12 cellular contexts compared by ENCODE assay signal in the genomic region with DNA sequence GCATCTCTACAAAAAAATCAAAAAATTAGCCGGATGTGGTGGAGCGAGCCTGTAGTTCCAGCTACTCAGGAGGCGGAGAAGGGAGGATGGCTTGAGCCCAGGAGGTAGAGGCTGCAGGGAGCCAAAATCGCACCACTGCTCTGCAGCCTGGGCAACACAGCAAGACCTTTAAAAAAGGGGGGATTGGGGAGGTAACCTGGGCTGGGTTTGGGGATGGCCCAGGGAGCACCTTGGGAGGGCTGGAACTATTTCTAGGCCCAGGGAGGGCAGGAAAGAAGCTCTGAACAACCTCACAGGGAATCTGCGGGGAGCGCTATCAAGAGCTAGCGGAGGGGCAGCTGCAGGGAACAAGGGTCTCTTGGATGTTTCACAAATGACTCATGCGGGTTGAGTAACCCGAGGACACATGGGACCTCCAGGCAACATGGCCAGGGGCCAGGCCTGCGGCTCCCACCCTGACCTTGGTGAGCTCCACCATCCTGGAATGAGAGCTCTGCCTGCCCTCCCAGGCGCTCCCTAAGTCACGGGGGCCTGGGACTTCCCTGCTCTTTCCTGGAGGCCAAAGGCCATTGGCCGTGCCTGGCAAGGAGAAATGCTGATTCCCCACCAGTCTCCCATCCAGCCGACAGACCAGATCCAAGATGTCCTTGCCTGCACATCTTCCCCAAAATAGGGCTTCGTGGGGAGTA. TPM values are rescaled to one million over a fixed set of nuclear protein-coding genes. Genes with fewer than 3 reads are reported as not detected.
DNase-seq lines count a peak whose midpoint lies in the region; ATAC-seq and TF ChIP-seq lines count a peak whose summit lies in the region.
"Had no signal": no experiment of that assay in that cellular context is flagged by ENCODE, and none has a peak within 500 bp of the region (broad histone marks: within the 10 kb centered on the region; RNA-seq: fewer than 3 reads in every experiment).

No MANE protein-coding gene starts in this region.

- ATAC-seq in left cardiac atrium (peak; percentile 61 to 69), GM19395 (IDR thresholded peaks at IDR 0.05; ENCODE audit: unreplicated experiment) (no peak)
- no peak for ATAC-seq in effector memory CD8-positive, alpha-beta T cell (replicated peaks)
- ATAC-seq: T-helper 17 cell had no signal

- no peak overlapping the region for H4K91ac ChIP-seq in H9 (ENCODE audit: insufficient read length, low read depth, low read length)

- H3K56ac ChIP-seq in H9 (ENCODE audit: insufficient read length, low read depth, low read length), result no peak overlapping the region

- H3K79me2 ChIP-seq in H9 (ENCODE audit: insufficient read depth, low read length), result no peaks in the 10 kb centered on the region

- no peak overlapping the region for H3T11ph ChIP-seq in H9 (ENCODE audit: low read length)

- H2BK20ac ChIP-seq in H9 (ENCODE audit: low read depth, low read length, poor library complexity, severe bottlenecking), result no peak overlapping the region

- H3K36me3 Mint-ChIP-seq in H9 (ENCODE audit: insufficient read depth in 1 of 3, low read depth in 3 of 3), result no peaks in the 10 kb centered on the region
- H3K36me3 Mint-ChIP-seq in effector memory CD8-positive, alpha-beta T cell (ENCODE audit: insufficient read depth), result peaks cover 3% of the 10 kb centered on the region
- H3K36me3 Mint-ChIP-seq: immature natural killer cell had no signal

- no peak overlapping the region for H3K4ac ChIP-seq in H9 (ENCODE audit: low read depth, low read length)

- H3K14ac ChIP-seq in H9 (ENCODE audit: insufficient read depth, low read length), result no peak overlapping the region; the same call in 1 of the 2 replicates

- H3K4me2 ChIP-seq in H9 (ENCODE audit: insufficient read depth, insufficient read length, low read length), result no peak overlapping the region

- H2AFZ ChIP-seq in H9 (ENCODE audit: low read length), result no peak overlapping the region

- no peak for TF ChIP-seq CTCF in H9 (conservative IDR thresholded peaks at IDR 0.05)

- no peak overlapping the region for H3K18ac ChIP-seq in H9 (ENCODE audit: insufficient read length, low read depth, low read length)

- H3K4me1 ChIP-seq in H9 (ENCODE audit: insufficient read depth, low read length), result no peaks in the 10 kb centered on the region

- H3K9me3 Mint-ChIP-seq in H9, result no peaks in the 10 kb centered on the region
- no peaks in the 10 kb centered on the region for H3K9me3 Mint-ChIP-seq in effector memory CD8-positive, alpha-beta T cell
- H3K9me3 Mint-ChIP-seq: immature natural killer cell had no signal

- H3K23me2 ChIP-seq in H9 (ENCODE audit: insufficient read length, low read depth, low read length, poor library complexity, severe bottlenecking), result peaks cover 2% of the 10 kb centered on the region

- H2BK12ac ChIP-seq in H9 (ENCODE audit: insufficient read length, low read depth, low read length), result no peak overlapping the region

- H3K79me1 ChIP-seq in H9 (ENCODE audit: insufficient read depth, low read depth, low read length, poor library complexity, severe bottlenecking), result no peaks in the 10 kb centered on the region

- H3K4me1 Mint-ChIP-seq in H9, result peaks cover 12 to 22% of the 10 kb centered on the region in 2 experiments
- peaks cover 0 to 3% of the 10 kb centered on the region in 2 donors for H3K4me1 Mint-ChIP-seq in effector memory CD8-positive, alpha-beta T cell (ENCODE audit: low read depth in 2 of 2)
- H3K4me1 Mint-ChIP-seq: immature natural killer cell had no signal

- intact Hi-C loops in left cardiac atrium (cut with DNase I) (no loop called here), posterior vena cava (cut with DNase I) (no loop called here)

- no peak overlapping the region for H4K8ac ChIP-seq in H9 (replicated peaks; ENCODE audit: insufficient read length, low read depth, low read length)

- WGBS in H9 (ENCODE audit: extremely low coverage, insufficient read length, low lambda C conversion rate), result no CpG with 5 or more reads among the region's 15 CpGs

- no peak overlapping the region for H4K5ac ChIP-seq in H9 (ENCODE audit: insufficient read length, low read depth, low read length)

- peak overlapping the region in 2 of 3 experiments; percentile 61 to 89; a peak in 3 of 7 replicates for H3K27ac Mint-ChIP-seq in H9
- H3K27ac Mint-ChIP-seq in effector memory CD8-positive, alpha-beta T cell, result peak overlapping the region in 1 of 2 donors; percentile 77
- H3K27ac Mint-ChIP-seq: immature natural killer cell had no signal

- no peak overlapping the region for H3K4me3 Mint-ChIP-seq in H9
- no peak overlapping the region for H3K4me3 Mint-ChIP-seq in effector memory CD8-positive, alpha-beta T cell
- H3K4me3 Mint-ChIP-seq: immature natural killer cell, T-helper 17 cell had no signal

- H3K27me3 ChIP-seq in H9 (ENCODE audit: insufficient read depth, low read length), result no peaks in the 10 kb centered on the region

- DNase-seq in H9 (peak; percentile 34), T1000 (lab: John Stamatoyannopoulos, UW) (peak; percentile 91), left cardiac atrium (peak; percentile 72), posterior vena cava (ENCODE audit: low spot score) (peak; percentile 87), amniotic stem cell (lab: John Stamatoyannopoulos, UW) (no peak), midbrain (lab: John Stamatoyannopoulos, UW) (no peak)
- DNase-seq in effector memory CD8-positive, alpha-beta T cell, result no peak
- DNase-seq: activated CD8-positive, alpha-beta memory T cell treated with anti-CD3 and anti-CD28 coated beads, Interleukin-2, amount 50 U/mL, for 48 hours; immature natural killer cell; stimulated activated naive CD4-positive, alpha-beta T cell treated with Interleukin-2 at 50 U/mL for 16 hours; T-helper 17 cell had no signal

- H2BK5ac ChIP-seq in H9 (ENCODE audit: insufficient read length, low read length), result no peak overlapping the region

- H2AK5ac ChIP-seq in H9 (ENCODE audit: insufficient read length, low read length), result no peak overlapping the region

- H3K9me3 ChIP-seq in H9 (ENCODE audit: control insufficient read depth, low read depth, low read length), result no peaks in the 10 kb centered on the region

- no peaks in the 10 kb centered on the region; the same call in 1 of the 2 replicates for H3K27me3 Mint-ChIP-seq in H9 (ENCODE audit: low read depth)
- H3K27me3 Mint-ChIP-seq in effector memory CD8-positive, alpha-beta T cell, result peaks cover 10 to 58% of the 10 kb centered on the region in 2 donors

- H3K23ac ChIP-seq in H9 (ENCODE audit: insufficient read length, low read depth, low read length), result no peak overlapping the region

- H2BK120ac ChIP-seq in H9 (ENCODE audit: low read depth, low read length, poor library complexity, severe bottlenecking), result no peak overlapping the region

- no peak overlapping the region for H2BK15ac ChIP-seq in H9 (ENCODE audit: low read depth, low read length)

- H3K9ac ChIP-seq in H9 (ENCODE audit: extremely low read depth, insufficient read length, low read length), result no peak overlapping the region

- no peaks in the 10 kb centered on the region for H4K20me1 ChIP-seq in H9 (ENCODE audit: control insufficient read depth, insufficient read depth, insufficient read length)

- no peak overlapping the region for H3K27ac ChIP-seq in H9 (ENCODE audit: insufficient read length, low read depth, low read length)

RNA-seq across cellular contexts. Expression of a gene that starts 23.4 kb away (rescaled TPM):
- total RNA-seq in H9 (2021) (5.3 TPM in 2 replicates), left cardiac atrium (1 to 10 TPM in 1 of 2 donors, under 1 TPM in 1; 0.88 to 1.4 TPM), posterior vena cava (1 to 10 TPM in 1 of 2 donors, under 1 TPM in 1; 0.62 to 1.8 TPM)

Comparison
In these comparisons a context has a peak if more than half of its experiments do, and no peak if none do; other contexts are left out.
1. DNase-seq: peak in H9 (single experiment), T1000 (single experiment), left cardiac atrium (single experiment) and posterior vena cava (single experiment); none in effector memory CD8-positive, alpha-beta T cell (0 of 3), amniotic stem cell (single experiment) and midbrain (single experiment).
2. ATAC-seq: peak in left cardiac atrium (2 of 2); none in effector memory CD8-positive, alpha-beta T cell (single experiment) and GM19395 (single experiment).